Comparison of ENCODE assay signal across 22 cellular contexts in the genomic region with DNA sequence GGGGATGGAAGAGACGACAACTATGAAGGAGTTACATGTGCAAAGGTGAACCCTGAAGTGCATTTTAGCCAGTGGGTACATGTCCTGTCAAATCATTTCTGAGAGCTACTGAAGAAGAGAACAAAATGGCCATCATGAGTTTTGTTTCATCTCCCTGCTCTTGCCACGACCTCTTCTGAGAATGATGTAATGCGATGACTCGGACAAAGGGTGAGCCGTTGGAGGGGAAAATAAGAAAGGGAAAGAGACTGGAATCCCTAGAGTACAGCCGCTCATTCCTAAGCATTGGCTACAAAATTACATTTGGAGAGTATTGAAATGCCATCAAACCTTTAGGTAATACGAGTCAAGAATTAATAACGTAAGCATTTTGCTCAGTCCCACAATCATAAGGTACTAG.
DNase-seq lines count a peak whose midpoint lies in the region; ATAC-seq and TF ChIP-seq lines count a peak whose summit lies in the region.
"Had no signal": no experiment of that assay in that cellular context is flagged by ENCODE, and none has a peak within 500 bp of the region (broad histone marks: within the 10 kb centered on the region; RNA-seq: fewer than 3 reads in every experiment).

No MANE protein-coding gene starts in this region.

- no peak overlapping the region for H3K4me3 ChIP-seq in fibroblast of pulmonary artery (replicated peaks; ENCODE audit: low read depth, low read length)
- H3K4me3 ChIP-seq: ascending aorta, ovary had no signal

- DNase-seq in EL = peak; percentile 72
- DNase-seq in NCI-H226 = peak; percentile 17
- DNase-seq in fibroblast of pulmonary artery (ENCODE audit: low read depth) = peak; percentile 7
- peak; percentile 65 for DNase-seq in stromal cell of bone marrow (ENCODE audit: low read depth)
- no peak for DNase-seq in Kasumi-1 (lab: John Stamatoyannopoulos, UW)
- DNase-seq in NCI-H524 (lab: John Stamatoyannopoulos, UW) = no peak
- DNase-seq: activated CD4-positive, alpha-beta T cell treated with anti-CD3 and anti-CD28 coated beads for 48 hours; activated naive CD4-positive, alpha-beta T cell treated with anti-CD3 and anti-CD28 coated beads, Interleukin-2, amount 10 ng/mL, durations not matched to agents 7 days and 5 days; activated T-cell treated with anti-CD3 and anti-CD28 coated beads, Interleukin-2, amount 50 U/mL, for 72 hours; CD8-positive, alpha-beta T cell; DMS153; effector CD8-positive, alpha-beta T cell; erythroblast; Karpas-422; left cardiac atrium; naive thymus-derived CD8-positive, alpha-beta T cell; NCI-H1105 treated with DMSO at 0.1 percent for 48 hours; ovary; right cardiac atrium; substantia nigra had no signal

- no peak for TF ChIP-seq CTCF in fibroblast of pulmonary artery (IDR thresholded peaks at IDR 0.05; ENCODE audit: low read length, missing control alignments)

- no peak for ATAC-seq in esophagus mucosa
- ATAC-seq: activated T-cell treated with anti-CD3 and anti-CD28 coated beads, Interleukin-2, amount 50 U/mL, for 72 hours; CD8-positive, alpha-beta T cell; naive thymus-derived CD8-positive, alpha-beta T cell; right cardiac atrium had no signal

Comparison
In these comparisons a context has a peak if more than half of its experiments do, and no peak if none do; other contexts are left out.
1. DNase-seq: peak in EL (single experiment), NCI-H226 (single experiment), fibroblast of pulmonary artery (single experiment) and stromal cell of bone marrow (single experiment); none in Kasumi-1 (0 of 2) and NCI-H524 (0 of 2).